Comparison of ENCODE assay signal across 15 cellular contexts in the genomic region with DNA sequence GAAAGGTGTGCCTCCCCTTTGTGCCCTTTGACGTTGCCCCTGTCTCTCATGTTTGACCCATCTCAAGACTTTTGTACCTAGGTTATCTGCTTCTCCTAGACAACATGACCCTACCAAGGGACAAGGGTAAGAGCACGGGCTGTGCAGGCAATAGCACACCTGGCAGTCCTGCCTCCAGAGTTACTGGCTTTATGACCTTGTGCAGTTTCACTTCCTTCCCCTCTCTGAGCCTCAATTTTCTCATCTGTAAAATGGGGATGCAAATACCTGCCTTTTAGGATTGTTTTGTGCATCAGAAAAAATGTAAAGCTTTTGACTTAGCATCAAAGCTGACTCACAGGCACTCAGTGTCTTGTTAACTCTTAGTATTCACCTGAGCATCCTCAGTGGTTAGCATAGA. TPM values are rescaled to one million over a fixed set of nuclear protein-coding genes. Genes with fewer than 3 reads are reported as not detected.
DNase-seq lines count a peak whose midpoint lies in the region; ATAC-seq and FAIRE-seq lines count a peak whose summit lies in the region.
"Had no signal": no experiment of that assay in that cellular context is flagged by ENCODE, and none has a peak within 500 bp of the region (broad histone marks: within the 10 kb centered on the region; RNA-seq: fewer than 3 reads in every experiment).

No MANE protein-coding gene starts in this region.

- no peak for ATAC-seq in stimulated activated naive CD8-positive, alpha-beta T cell treated with anti-CD3 and anti-CD28 coated beads, Interleukin-15, amount 100 ng/mL, for 72 hours
- ATAC-seq in stimulated activated naive CD8-positive, alpha-beta T cell treated with anti-CD3 and anti-CD28 coated beads, Interleukin-15, Interleukin-2, amounts not matched to agents 100 U/mL and 50 U/mL, for 24 hours = no peak
- no peak for ATAC-seq in esophagus mucosa
- ATAC-seq: upper lobe of right lung had no signal

- peaks cover 76% of the 10 kb centered on the region for H3K4me1 Mint-ChIP-seq in stimulated activated naive CD8-positive, alpha-beta T cell treated with anti-CD3 and anti-CD28 coated beads, Interleukin-15, amount 100 ng/mL, for 72 hours

- no peak for DNase-seq in stimulated activated naive CD8-positive, alpha-beta T cell treated with anti-CD3 and anti-CD28 coated beads, Interleukin-15, amount 100 ng/mL, for 72 hours
- no peak for DNase-seq in stimulated activated naive CD8-positive, alpha-beta T cell treated with anti-CD3 and anti-CD28 coated beads, Interleukin-15, Interleukin-2, amounts not matched to agents 100 U/mL and 50 U/mL, for 24 hours
- peak; percentile 84 for DNase-seq in RPMI8226
- peak; percentile 68 for DNase-seq in germinal center (ENCODE audit: low spot score)
- DNase-seq in HTR-8/SVneo (ENCODE audit: insufficient read length, low spot score) = no peak
- no peak for DNase-seq in HK-2 (ENCODE audit: unreplicated experiment)
- DNase-seq in NCI-H524 treated with DMSO at 0.1 percent for 48 hours (lab: John Stamatoyannopoulos, UW) = no peak
- DNase-seq: activated naive CD4-positive, alpha-beta T cell treated with anti-CD3 and anti-CD28 coated beads, Interleukin-2, amount 50 U/mL, for 16 hours; DMS 273 treated with DMSO at 0.1 percent for 48 hours; NCI-H748 treated with DMSO at 0.1 percent for 48 hours; stimulated activated CD4-positive, alpha-beta T cell treated with anti-CD3 and anti-CD28 coated beads, Interleukin-4, amount 100 ng/mL, for 4 hours; upper lobe of right lung had no signal

- no peak for FAIRE-seq in HTR-8/SVneo (lab: Jason Lieb, UNC)
- FAIRE-seq: endometrium, H1 had no signal

- H3K9me3 Mint-ChIP-seq in stimulated activated naive CD8-positive, alpha-beta T cell treated with anti-CD3 and anti-CD28 coated beads, Interleukin-15, amount 100 ng/mL, for 72 hours = no peaks in the 10 kb centered on the region

- no peak overlapping the region for H3K4me3 Mint-ChIP-seq in stimulated activated naive CD8-positive, alpha-beta T cell treated with anti-CD3 and anti-CD28 coated beads, Interleukin-15, amount 100 ng/mL, for 72 hours

- no peaks in the 10 kb centered on the region for H3K27me3 Mint-ChIP-seq in stimulated activated naive CD8-positive, alpha-beta T cell treated with anti-CD3 and anti-CD28 coated beads, Interleukin-15, amount 100 ng/mL, for 72 hours

- peak overlapping the region; percentile 29 to 71 for H3K27ac Mint-ChIP-seq in stimulated activated naive CD8-positive, alpha-beta T cell treated with anti-CD3 and anti-CD28 coated beads, Interleukin-15, amount 100 ng/mL, for 72 hours

RNA-seq across cellular contexts. Expression of a gene that starts 36.4 kb away (rescaled TPM):
- 28.8 TPM for total RNA-seq in esophagus mucosa

Comparison
In these comparisons a context has a peak if more than half of its experiments do, and no peak if none do; other contexts are left out.
1. DNase-seq: peak in RPMI8226 (single experiment) and germinal center (single experiment); none in stimulated activated naive CD8-positive, alpha-beta T cell treated with anti-CD3 and anti-CD28 coated beads, Interleukin-15, amount 100 ng/mL, for 72 hours (0 of 2), stimulated activated naive CD8-positive, alpha-beta T cell treated with anti-CD3 and anti-CD28 coated beads, Interleukin-15, Interleukin-2, amounts not matched to agents 100 U/mL and 50 U/mL, for 24 hours (single experiment), HTR-8/SVneo (single experiment), HK-2 (single experiment) and NCI-H524 treated with DMSO at 0.1 percent for 48 hours (single experiment).